In the genomic region with DNA sequence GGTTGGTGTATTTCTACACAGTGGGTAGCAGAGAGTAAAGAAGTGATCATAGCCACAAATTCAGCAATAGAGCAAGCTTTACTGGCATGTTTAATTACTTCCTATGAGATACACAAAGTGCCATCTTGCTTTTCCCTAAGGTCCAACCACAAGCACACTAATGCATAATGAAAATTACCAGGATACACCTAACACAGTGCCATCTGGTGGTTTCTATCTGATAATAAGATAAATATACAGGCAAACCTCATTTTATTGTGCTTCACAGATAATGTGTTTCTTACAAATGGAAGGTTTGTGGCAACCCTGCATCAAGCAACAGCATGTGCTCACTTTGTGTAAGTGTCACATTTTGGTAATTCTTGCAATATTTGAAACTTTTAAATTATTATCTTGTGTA, we compare ENCODE assay signal across 12 cellular contexts.
A peak's percentile ranks its signal among the peaks of the same experiment; 100 is the strongest.
DNase-seq lines count a peak whose midpoint lies in the region; ATAC-seq and TF ChIP-seq lines count a peak whose summit lies in the region.
"Had no signal": no experiment of that assay in that cellular context is flagged by ENCODE, and none has a peak within 500 bp of the region (broad histone marks: within the 10 kb centered on the region; RNA-seq: fewer than 3 reads in every experiment).

No MANE protein-coding gene starts in this region.

- DNase-seq in AG04449 (ENCODE audit: low read depth, low spot score) (no peak), SK-MEL-5 (ENCODE audit: low read depth, low spot score) (peak; percentile 68), glomerular visceral epithelial cell (ENCODE audit: extremely low spot score) (peak; percentile 22), AG20443 (ENCODE audit: low spot score) (no peak), SIG-M5 treated with dmso at 0.1 percent for 504 hours (lab: John Stamatoyannopoulos, UW; ENCODE audit: unreplicated experiment) (no peak)
- DNase-seq in activated CD4-positive, alpha-beta T cell treated with anti-CD3 and anti-CD28 coated beads, Interleukin-2, amount 50 U/mL, for 48 hours: no peak
- DNase-seq: activated CD4-positive, alpha-beta T cell treated with anti-CD3 and anti-CD28 coated beads for 48 hours; CD8-positive, alpha-beta memory T cell; ovary had no signal

- CTCF ChIA-PET in AG04449 (lab: Yijun Ruan, JAX): interaction anchor here (1.0 to 5.6 kb wide), 6 partner anchors 9 to 171 kb away, joined by 3 to 51 read pairs (median 6); no protein-coding TSS in a partner anchor

- TF ChIP-seq CTCF in AG04449 (IDR thresholded peaks at IDR 0.05; ENCODE audit: insufficient read depth, low read length, missing control alignments): peak; percentile 12

- in situ Hi-C loops in SK-MEL-5 (cut with HindIII; ENCODE audit: low pct_unique_long_range_greater_than_20kb, low sequenced_read_pairs): no loop called here

- H3K4me3 ChIP-seq in AG04449 (ENCODE audit: low read depth, low read length): no peak overlapping the region
- H3K4me3 ChIP-seq: cardiac muscle cell, ovary had no signal

- POLR2A ChIA-PET in AG04449 (lab: Yijun Ruan, JAX): no interaction called here

- ATAC-seq in HG03432 (IDR thresholded peaks at IDR 0.05; ENCODE audit: unreplicated experiment) (peak; percentile 50), HG03139 (IDR thresholded peaks at IDR 0.05; ENCODE audit: unreplicated experiment) (no peak)

Comparison
In these comparisons a context has a peak if more than half of its experiments do, and no peak if none do; other contexts are left out.
1. DNase-seq: peak in SK-MEL-5 (single experiment) and glomerular visceral epithelial cell (single experiment); none in AG04449 (single experiment), activated CD4-positive, alpha-beta T cell treated with anti-CD3 and anti-CD28 coated beads, Interleukin-2, amount 50 U/mL, for 48 hours (0 of 2), AG20443 (single experiment) and SIG-M5 treated with dmso at 0.1 percent for 504 hours (single experiment).